In genomic region chr22:23102002-23102655, GRCh38 we compare ENCODE assay signal across 17 cellular contexts. TPM values are rescaled to one million over a fixed set of nuclear protein-coding genes. Genes with fewer than 3 reads are reported as not detected.
DNase-seq lines count a peak whose midpoint lies in the region; ATAC-seq and TF ChIP-seq lines count a peak whose summit lies in the region.
"Had no signal": no experiment of that assay in that cellular context is flagged by ENCODE, and none has a peak within 500 bp of the region (broad histone marks: within the 10 kb centered on the region; RNA-seq: fewer than 3 reads in every experiment).

No MANE protein-coding gene starts in this region.

- H3K36me3 ChIP-seq in BLaER1 (peaks cover 85% of the 10 kb centered on the region), endodermal cell (ENCODE audit: control insufficient read depth, insufficient read depth, low read length) (peaks cover 6% of the 10 kb centered on the region), esophagus muscularis mucosa (peaks cover 0 to 5% (median 1%) of the 10 kb centered on the region in 4 donors)

- no peak for TF ChIP-seq POLR2A in esophagus muscularis mucosa (IDR thresholded peaks at IDR 0.05; ENCODE audit: low read depth)

- H3K4me1 Mint-ChIP-seq in memory B cell (no peaks in the 10 kb centered on the region), endodermal cell (peaks cover 7% of the 10 kb centered on the region)
- H3K4me1 Mint-ChIP-seq in stimulated activated effector memory CD8-positive, alpha-beta T cell treated with anti-CD3 and anti-CD28 coated beads, Interleukin-12 subunit alpha, Interleukin-12 subunit beta, amount 100 ng/mL, for 72 hours = no peaks in the 10 kb centered on the region

- TF ChIP-seq EP300 in esophagus muscularis mucosa (IDR thresholded peaks at IDR 0.05) = no peak

- no peaks in the 10 kb centered on the region for H3K36me3 Mint-ChIP-seq in memory B cell
- H3K36me3 Mint-ChIP-seq in stimulated activated effector memory CD8-positive, alpha-beta T cell treated with anti-CD3 and anti-CD28 coated beads, Interleukin-12 subunit alpha, Interleukin-12 subunit beta, amount 100 ng/mL, for 72 hours = no peaks in the 10 kb centered on the region
- peaks cover 9% of the 10 kb centered on the region for H3K36me3 Mint-ChIP-seq in endodermal cell (ENCODE audit: low read depth)

- no peaks in the 10 kb centered on the region for H3K9me3 ChIP-seq in BLaER1
- H3K9me3 ChIP-seq in endodermal cell (ENCODE audit: control insufficient read depth, low read length) = peaks cover 8% of the 10 kb centered on the region
- H3K9me3 ChIP-seq in esophagus muscularis mucosa = no peaks in the 10 kb centered on the region

- H3K27ac Mint-ChIP-seq in memory B cell (peak overlapping the region; percentile 24), endodermal cell (no peak overlapping the region)
- H3K27ac Mint-ChIP-seq in stimulated activated effector memory CD8-positive, alpha-beta T cell treated with anti-CD3 and anti-CD28 coated beads, Interleukin-12 subunit alpha, Interleukin-12 subunit beta, amount 100 ng/mL, for 72 hours = peak overlapping the region; percentile 69
- H3K27ac Mint-ChIP-seq: CD4-positive, alpha-beta T cell had no signal

- no peaks in the 10 kb centered on the region for H3K27me3 Mint-ChIP-seq in memory B cell
- no peaks in the 10 kb centered on the region for H3K27me3 Mint-ChIP-seq in endodermal cell (ENCODE audit: insufficient read depth)
- H3K27me3 Mint-ChIP-seq: CD4-positive, alpha-beta T cell had no signal

- peaks cover 69% of the 10 kb centered on the region for H3K4me1 ChIP-seq in BLaER1
- no peaks in the 10 kb centered on the region for H3K4me1 ChIP-seq in endodermal cell (ENCODE audit: control insufficient read depth, insufficient read depth, low read length)
- H3K4me1 ChIP-seq in esophagus muscularis mucosa = peaks cover 34 to 59% (median 42%) of the 10 kb centered on the region in 4 donors

- H3K27me3 ChIP-seq in BLaER1 = no peaks in the 10 kb centered on the region
- H3K27me3 ChIP-seq in endodermal cell (ENCODE audit: control insufficient read depth, insufficient read depth, low read length, poor library complexity, severe bottlenecking) = no peaks in the 10 kb centered on the region
- no peaks in the 10 kb centered on the region for H3K27me3 ChIP-seq in esophagus muscularis mucosa

- H3K4me2 ChIP-seq in BLaER1 = peak overlapping the region; percentile 7; the same call in 1 of the 2 replicates

- H3K27ac ChIP-seq in BLaER1 = no peak overlapping the region
- H3K27ac ChIP-seq in angular gyrus (ENCODE audit: low read depth, low read length) = peak overlapping the region; percentile 71
- H3K27ac ChIP-seq in endodermal cell (ENCODE audit: low read depth, low read length) = no peak overlapping the region
- no peak overlapping the region for H3K27ac ChIP-seq in esophagus muscularis mucosa (replicated peaks in 1 of 4)
- H3K27ac ChIP-seq: 22Rv1, GM23248, HL-60 had no signal

- DNase-seq in memory B cell (ENCODE audit: low spot score in 2 of 2) (no peak), endodermal cell (no peak), sciatic nerve (ENCODE audit: low spot score) (no peak), esophagus muscularis mucosa (ENCODE audit: extremely low spot score) (no peak)
- DNase-seq in stimulated activated effector memory CD8-positive, alpha-beta T cell treated with anti-CD3 and anti-CD28 coated beads, Interleukin-12 subunit alpha, Interleukin-12 subunit beta, amount 100 ng/mL, for 72 hours (ENCODE audit: low spot score in 2 of 2) = no peak
- DNase-seq: Calu3; CD4-positive, alpha-beta T cell; DMS 273 treated with DMSO at 0.1 percent for 48 hours; GM23248 had no signal

- H4K20me1 ChIP-seq in BLaER1 = peaks cover 100% of the 10 kb centered on the region

- no peak overlapping the region for H3K4me3 Mint-ChIP-seq in memory B cell
- H3K4me3 Mint-ChIP-seq in stimulated activated effector memory CD8-positive, alpha-beta T cell treated with anti-CD3 and anti-CD28 coated beads, Interleukin-12 subunit alpha, Interleukin-12 subunit beta, amount 100 ng/mL, for 72 hours = no peak overlapping the region
- H3K4me3 Mint-ChIP-seq in endodermal cell = no peak overlapping the region
- H3K4me3 Mint-ChIP-seq: CD4-positive, alpha-beta T cell had no signal

- TF ChIP-seq CTCF in endodermal cell (conservative IDR thresholded peaks at IDR 0.05) = no peak
- no peak for TF ChIP-seq CTCF in esophagus muscularis mucosa (IDR thresholded peaks at IDR 0.05)

- ATAC-seq in memory B cell (ENCODE audit: low read depth) = no peak
- ATAC-seq in stimulated activated effector memory CD8-positive, alpha-beta T cell treated with anti-CD3 and anti-CD28 coated beads, Interleukin-12 subunit alpha, Interleukin-12 subunit beta, amount 100 ng/mL, for 72 hours = no peak
- ATAC-seq in sciatic nerve = no peak
- no peak for ATAC-seq in GM19324 (IDR thresholded peaks at IDR 0.05; ENCODE audit: low FRiP score, unreplicated experiment)
- ATAC-seq: HCT116 had no signal

- H3K9ac ChIP-seq in BLaER1 (no peak overlapping the region), endodermal cell (ENCODE audit: extremely low read depth, low read length, poor library complexity, severe bottlenecking) (no peak overlapping the region)
- H3K9ac ChIP-seq: GM23248 had no signal

- intact Hi-C loops in sciatic nerve (cut with DNase I) (no loop called here), esophagus muscularis mucosa (cut with DNase I) (no loop called here)

- H3K9me3 Mint-ChIP-seq in memory B cell = no peaks in the 10 kb centered on the region
- no peaks in the 10 kb centered on the region for H3K9me3 Mint-ChIP-seq in stimulated activated effector memory CD8-positive, alpha-beta T cell treated with anti-CD3 and anti-CD28 coated beads, Interleukin-12 subunit alpha, Interleukin-12 subunit beta, amount 100 ng/mL, for 72 hours
- no peaks in the 10 kb centered on the region for H3K9me3 Mint-ChIP-seq in endodermal cell
- H3K9me3 Mint-ChIP-seq: CD4-positive, alpha-beta T cell had no signal

- 92 to 97% methylated on average over 5 to 10 of the region's 10 CpGs for WGBS in endodermal cell (ENCODE audit: insufficient coverage in 1 of 2, insufficient read length in 1 of 2), 2 experiments
- WGBS in esophagus muscularis mucosa = 81% methylated on average over 2 of the region's 10 CpGs

- H3K4me3 ChIP-seq in BLaER1 (no peak overlapping the region), endodermal cell (ENCODE audit: low read length) (no peak overlapping the region), esophagus muscularis mucosa (no peak overlapping the region)
- H3K4me3 ChIP-seq: GM23248 had no signal

RNA-seq across cellular contexts. Expression of gene GNAZ, which starts 31.8 kb away (rescaled TPM):
- total RNA-seq in endodermal cell = 10 to 100 TPM; 16.7 to 17.9 TPM
- polyA plus RNA-seq in endodermal cell (2013, experiment 1 of 2) = 26.0 TPM
- polyA plus RNA-seq in endodermal cell (2013, experiment 2 of 2) = 28.0 TPM
- 22.8 TPM for total RNA-seq in sciatic nerve
- 10 to 100 TPM; 51.7 to 79.5 (median 64.6) TPM for total RNA-seq in esophagus muscularis mucosa

RNA-seq across cellular contexts. Expression of gene RSPH14, which starts 39.7 kb away (rescaled TPM):
- total RNA-seq in endodermal cell (1 to 10 TPM in 1 of 2 donors, under 1 TPM in 1; 0.35 to 2.3 TPM), sciatic nerve (1.4 TPM), esophagus muscularis mucosa (under 1 TPM in 2 of 4 donors, not detected in 2; 0.33 to 0.80 TPM)
- 1.4 TPM for polyA plus RNA-seq in endodermal cell (2013, experiment 1 of 2)
- polyA plus RNA-seq in endodermal cell (2013, experiment 2 of 2) = 1.5 TPM
- total RNA-seq: A673, Calu3, Daoy, GM23248 had no signal
- polyA plus RNA-seq: GM23248 had no signal

RNA-seq across cellular contexts. Expression of gene RAB36, which starts 43.1 kb away (rescaled TPM):
- total RNA-seq in endodermal cell (1 to 10 TPM; 2.6 to 3.3 TPM), sciatic nerve (7.5 TPM), esophagus muscularis mucosa (10 to 100 TPM in 1 of 4 donors, 1 to 10 TPM in 3; 5.0 to 10.8 (median 8.2) TPM)
- 6.8 TPM for polyA plus RNA-seq in endodermal cell (2013, experiment 1 of 2)
- polyA plus RNA-seq in endodermal cell (2013, experiment 2 of 2) = 6.4 TPM
